Comparison of ENCODE assay signal across 13 cellular contexts in the genomic region with DNA sequence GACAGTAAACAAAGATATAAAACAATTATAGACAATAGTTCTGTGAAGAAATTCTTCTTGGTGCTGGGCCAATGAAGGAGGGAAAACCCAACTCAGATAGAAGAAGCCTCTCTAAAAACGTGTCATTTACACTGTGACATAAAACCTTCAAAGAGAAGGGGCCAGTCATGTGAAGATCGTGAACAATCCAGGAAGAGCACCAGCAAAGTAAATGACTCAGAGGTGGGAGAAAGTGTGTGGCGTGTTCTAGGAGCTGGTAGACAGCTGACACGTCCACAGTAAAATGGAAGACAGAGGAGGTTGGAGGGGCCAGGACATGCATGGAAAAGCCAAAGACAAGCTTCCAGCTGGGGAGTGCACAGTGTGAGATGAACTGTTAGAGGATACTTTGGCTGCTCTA.
DNase-seq lines count a peak whose midpoint lies in the region; ATAC-seq lines count a peak whose summit lies in the region.
"Had no signal": no experiment of that assay in that cellular context is flagged by ENCODE, and none has a peak within 500 bp of the region (broad histone marks: within the 10 kb centered on the region; RNA-seq: fewer than 3 reads in every experiment).

No MANE protein-coding gene starts in this region.

- DNase-seq in stimulated activated CD4-positive, alpha-beta T cell treated with anti-CD3 and anti-CD28 coated beads, Interleukin-12 subunit alpha, Interleukin-12 subunit beta, amount 100 ng/mL, for 48 hours (ENCODE audit: low read depth in 2 of 3, low spot score in 1 of 3), result peak; percentile 9 to 28 (median 21)
- no peak for DNase-seq in stimulated activated CD4-positive, alpha-beta T cell treated with anti-CD3 and anti-CD28 coated beads, Interleukin-2, amount 100 ng/mL, for 48 hours
- DNase-seq in activated CD8-positive, alpha-beta T cell treated with anti-CD3 and anti-CD28 coated beads, Interleukin-2, amount 10 ng/mL, durations not matched to agents 7 days and 5 days, result no peak
- DNase-seq in naive B cell, result no peak
- DNase-seq in epidermal melanocyte (ENCODE audit: insufficient read length, low spot score), result no peak
- DNase-seq in occipital lobe (lab: John Stamatoyannopoulos, UW), result no peak
- DNase-seq in effector CD8-positive, alpha-beta T cell (lab: John Stamatoyannopoulos, UW), result no peak
- DNase-seq: gastrocnemius medialis, NCI-H1436, NCI-H446 treated with DMSO at 0.1 percent for 48 hours, OCI-M1 had no signal

- no peaks in the 10 kb centered on the region for H3K27me3 Mint-ChIP-seq in activated CD8-positive, alpha-beta T cell treated with anti-CD3 and anti-CD28 coated beads, Interleukin-2, amount 10 ng/mL, durations not matched to agents 7 days and 5 days (ENCODE audit: low read depth)
- H3K27me3 Mint-ChIP-seq in naive B cell, result no peaks in the 10 kb centered on the region
- no peaks in the 10 kb centered on the region for H3K27me3 Mint-ChIP-seq in stimulated activated memory B cell treated with anti-CD40 and anti-IgM and Interleukin-4, amounts not matched to agents 10 μg/mL and 1 μg/mL and 100 μg/mL, for 72 hours

- no peak overlapping the region for H3K27ac Mint-ChIP-seq in activated CD8-positive, alpha-beta T cell treated with anti-CD3 and anti-CD28 coated beads, Interleukin-2, amount 10 ng/mL, durations not matched to agents 7 days and 5 days
- peak overlapping the region in 4 of 6 donors; percentile 4 to 91 (median 56) for H3K27ac Mint-ChIP-seq in naive B cell
- H3K27ac Mint-ChIP-seq in stimulated activated memory B cell treated with anti-CD40 and anti-IgM and Interleukin-4, amounts not matched to agents 10 μg/mL and 1 μg/mL and 100 μg/mL, for 72 hours, result no peak overlapping the region
- H3K27ac Mint-ChIP-seq: progenitor cell of endocrine pancreas had no signal

- peaks cover 16% of the 10 kb centered on the region for H3K4me1 Mint-ChIP-seq in activated CD8-positive, alpha-beta T cell treated with anti-CD3 and anti-CD28 coated beads, Interleukin-2, amount 10 ng/mL, durations not matched to agents 7 days and 5 days (ENCODE audit: low read depth)
- peaks cover 58 to 84% (median 79%) of the 10 kb centered on the region in 3 donors for H3K4me1 Mint-ChIP-seq in naive B cell
- peaks cover 37% of the 10 kb centered on the region for H3K4me1 Mint-ChIP-seq in stimulated activated memory B cell treated with anti-CD40 and anti-IgM and Interleukin-4, amounts not matched to agents 10 μg/mL and 1 μg/mL and 100 μg/mL, for 72 hours

- H3K9me3 Mint-ChIP-seq in activated CD8-positive, alpha-beta T cell treated with anti-CD3 and anti-CD28 coated beads, Interleukin-2, amount 10 ng/mL, durations not matched to agents 7 days and 5 days (ENCODE audit: insufficient read depth), result peaks cover 9% of the 10 kb centered on the region
- H3K9me3 Mint-ChIP-seq in naive B cell, result peaks cover 4 to 18% (median 9%) of the 10 kb centered on the region in 7 donors
- H3K9me3 Mint-ChIP-seq in stimulated activated memory B cell treated with anti-CD40 and anti-IgM and Interleukin-4, amounts not matched to agents 10 μg/mL and 1 μg/mL and 100 μg/mL, for 72 hours, result peaks cover 7% of the 10 kb centered on the region

- peaks cover 21% of the 10 kb centered on the region for H3K36me3 Mint-ChIP-seq in activated CD8-positive, alpha-beta T cell treated with anti-CD3 and anti-CD28 coated beads, Interleukin-2, amount 10 ng/mL, durations not matched to agents 7 days and 5 days (ENCODE audit: low read depth)
- peaks cover 37 to 49% of the 10 kb centered on the region in 2 donors for H3K36me3 Mint-ChIP-seq in naive B cell
- peaks cover 31% of the 10 kb centered on the region for H3K36me3 Mint-ChIP-seq in stimulated activated memory B cell treated with anti-CD40 and anti-IgM and Interleukin-4, amounts not matched to agents 10 μg/mL and 1 μg/mL and 100 μg/mL, for 72 hours

- no peak overlapping the region for H3K4me3 Mint-ChIP-seq in activated CD8-positive, alpha-beta T cell treated with anti-CD3 and anti-CD28 coated beads, Interleukin-2, amount 10 ng/mL, durations not matched to agents 7 days and 5 days
- peak overlapping the region in 1 of 8 donors; percentile 47 for H3K4me3 Mint-ChIP-seq in naive B cell
- no peak overlapping the region for H3K4me3 Mint-ChIP-seq in stimulated activated memory B cell treated with anti-CD40 and anti-IgM and Interleukin-4, amounts not matched to agents 10 μg/mL and 1 μg/mL and 100 μg/mL, for 72 hours

- POLR2A ChIA-PET in activated CD8-positive, alpha-beta T cell treated with anti-CD3 and anti-CD28 coated beads, Interleukin-2, amount 10 ng/mL, durations not matched to agents 7 days and 5 days (lab: Charles Lee), result interaction anchor here (1.4 kb wide), 1 partner anchor 143 kb away, joined by 5 read pairs; no protein-coding TSS in a partner anchor

- ATAC-seq in activated CD8-positive, alpha-beta T cell treated with anti-CD3 and anti-CD28 coated beads, Interleukin-2, amount 10 ng/mL, durations not matched to agents 7 days and 5 days, result peak; percentile 49
- ATAC-seq in naive B cell (ENCODE audit: low read depth in 2 of 2), result no peak
- ATAC-seq in stimulated activated memory B cell treated with anti-CD40 and anti-IgM and Interleukin-4, amounts not matched to agents 10 μg/mL and 1 μg/mL and 100 μg/mL, for 72 hours, result no peak
- ATAC-seq: gastrocnemius medialis had no signal

- CTCF ChIA-PET in activated CD8-positive, alpha-beta T cell treated with anti-CD3 and anti-CD28 coated beads, Interleukin-2, amount 10 ng/mL, durations not matched to agents 7 days and 5 days (lab: Charles Lee), result interaction anchor here (1.1 kb wide), 1 partner anchor 39 kb away, joined by 4 read pairs; no protein-coding TSS in a partner anchor

Comparison
In these comparisons a context has a peak if more than half of its experiments do, and no peak if none do; other contexts are left out.
1. DNase-seq: peak in stimulated activated CD4-positive, alpha-beta T cell treated with anti-CD3 and anti-CD28 coated beads, Interleukin-12 subunit alpha, Interleukin-12 subunit beta, amount 100 ng/mL, for 48 hours (3 of 3); none in stimulated activated CD4-positive, alpha-beta T cell treated with anti-CD3 and anti-CD28 coated beads, Interleukin-2, amount 100 ng/mL, for 48 hours (0 of 2), activated CD8-positive, alpha-beta T cell treated with anti-CD3 and anti-CD28 coated beads, Interleukin-2, amount 10 ng/mL, durations not matched to agents 7 days and 5 days (single experiment), naive B cell (single experiment), epidermal melanocyte (single experiment), occipital lobe (single experiment) and effector CD8-positive, alpha-beta T cell (single experiment).
2. H3K27ac Mint-ChIP-seq: peak in naive B cell (4 of 6); none in activated CD8-positive, alpha-beta T cell treated with anti-CD3 and anti-CD28 coated beads, Interleukin-2, amount 10 ng/mL, durations not matched to agents 7 days and 5 days (single experiment) and stimulated activated memory B cell treated with anti-CD40 and anti-IgM and Interleukin-4, amounts not matched to agents 10 μg/mL and 1 μg/mL and 100 μg/mL, for 72 hours (single experiment).